ENCODE assay signal across 1 cellular context in the genomic region with DNA sequence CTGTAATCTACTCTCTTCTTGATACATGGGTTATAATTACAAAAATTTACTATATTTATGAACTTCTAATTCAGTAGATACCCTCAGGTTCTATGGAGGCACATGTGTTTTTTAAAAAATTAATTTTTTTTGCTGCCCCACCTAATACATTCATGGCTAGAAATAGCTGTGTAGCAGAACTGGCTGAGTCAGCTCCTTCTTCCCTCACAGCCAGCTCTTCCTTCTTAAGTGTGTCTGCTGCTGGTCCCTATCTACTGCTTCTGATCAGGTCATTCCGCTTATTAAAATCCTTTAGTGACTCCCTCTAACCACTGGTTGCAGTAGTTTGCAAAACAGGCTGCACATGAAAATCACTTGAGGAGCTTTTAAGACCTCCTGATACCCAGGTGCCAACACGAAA.
TF ChIP-seq lines count a peak whose summit lies in the region.

No MANE protein-coding gene starts in this region.

TF ChIP-seq in HepG2, 621 proteins besides CTCF, POLR2A, EP300 and RAD21:
- TF ChIP-seq MAFK (conservative IDR thresholded peaks at IDR 0.05 in 1 of 2, IDR thresholded peaks at IDR 0.05 in 1 of 2; ENCODE audit: low read length in 2 of 2) = peak; percentile 9 to 21; a peak in 1 of 4 replicates
- TF ChIP-seq KMT2A (CRISPR knock-in tag; IDR thresholded peaks at IDR 0.05) = no peak
